Comparison of ENCODE assay signal across 7 cellular contexts in the genomic region with DNA sequence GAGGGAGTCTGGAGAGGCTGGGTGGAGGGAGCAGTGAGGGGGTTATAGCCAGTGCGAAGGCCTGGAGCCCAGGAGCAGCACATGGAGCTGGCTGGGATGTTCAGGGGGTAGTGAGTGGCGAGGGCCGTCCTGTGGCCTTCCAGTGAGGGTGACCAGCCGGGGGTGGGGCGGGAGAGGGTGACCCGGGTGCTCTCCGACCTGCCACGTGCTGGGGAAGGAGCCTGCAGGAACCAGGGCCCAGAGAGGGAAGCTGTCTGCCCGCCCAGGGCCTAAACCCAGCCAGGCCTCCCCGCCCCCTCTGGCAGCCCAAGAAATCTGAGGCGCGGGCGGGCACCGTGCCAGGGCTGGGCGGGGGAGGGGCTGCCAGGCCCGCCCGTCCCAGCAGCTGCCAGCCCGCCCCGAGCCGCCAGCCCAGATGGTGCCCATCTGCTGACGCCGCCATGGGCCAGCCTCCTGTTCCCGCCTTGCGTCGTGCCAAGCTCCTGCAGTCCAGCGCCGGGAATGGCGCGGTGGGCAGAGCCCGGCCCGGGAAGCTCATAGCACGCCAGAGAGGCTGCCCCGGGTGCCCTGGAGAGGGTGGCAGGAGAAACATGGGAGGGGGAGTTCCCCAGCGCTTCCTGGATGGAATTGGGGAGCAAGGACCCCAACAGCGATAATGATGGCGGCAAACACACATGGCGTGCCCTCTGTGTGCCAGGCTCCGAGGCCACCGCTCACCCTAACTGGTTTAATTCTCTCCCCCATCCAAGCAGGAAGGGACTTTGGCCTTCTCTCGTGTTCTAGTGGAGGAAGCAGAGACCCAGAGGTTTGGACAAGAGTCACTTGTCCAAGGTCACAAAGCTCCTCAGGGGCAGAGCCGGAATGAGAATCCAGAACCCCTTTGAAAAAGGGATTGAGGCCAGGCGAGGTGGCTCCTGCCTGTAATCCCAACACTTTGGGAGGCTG. TPM values are rescaled to one million over a fixed set of nuclear protein-coding genes. Genes with fewer than 3 reads are reported as not detected.
DNase-seq lines count a peak whose midpoint lies in the region; ATAC-seq and TF ChIP-seq lines count a peak whose summit lies in the region.

No MANE protein-coding gene starts in this region.

- CTCF ChIA-PET in activated CD8-positive, alpha-beta memory T cell treated with anti-CD3 and anti-CD28 coated beads, Interleukin-2, amount 10 ng/mL, durations not matched to agents 7 days and 5 days (lab: Charles Lee) = no interaction called here

- H3K27ac ChIP-seq in caudate nucleus (ENCODE audit: low read depth, low read length) (peak overlapping the region; percentile 84), uterus (peak overlapping the region; percentile 97 to 99)

- H3K27ac Mint-ChIP-seq in activated naive CD8-positive, alpha-beta T cell treated with anti-CD3 and anti-CD28 coated beads, Interleukin-2, amount 50 U/mL, for 24 hours = no peak overlapping the region
- H3K27ac Mint-ChIP-seq in activated CD8-positive, alpha-beta memory T cell treated with anti-CD3 and anti-CD28 coated beads, Interleukin-2, amount 10 ng/mL, durations not matched to agents 7 days and 5 days = no peak overlapping the region

- no peak overlapping the region for H3K4me3 ChIP-seq in lower leg skin (ENCODE audit: low read depth, poor library complexity, severe bottlenecking)
- no peak overlapping the region for H3K4me3 ChIP-seq in uterus

- H3K27me3 ChIP-seq in uterus = no peaks in the 10 kb centered on the region

- H3K4me3 Mint-ChIP-seq in activated naive CD8-positive, alpha-beta T cell treated with anti-CD3 and anti-CD28 coated beads, Interleukin-2, amount 50 U/mL, for 24 hours = no peak overlapping the region
- no peak overlapping the region for H3K4me3 Mint-ChIP-seq in activated CD8-positive, alpha-beta memory T cell treated with anti-CD3 and anti-CD28 coated beads, Interleukin-2, amount 10 ng/mL, durations not matched to agents 7 days and 5 days

- peaks cover 12 to 53% of the 10 kb centered on the region in 2 donors for H3K4me1 ChIP-seq in uterus

- no peak for ATAC-seq in activated naive CD8-positive, alpha-beta T cell treated with anti-CD3 and anti-CD28 coated beads, Interleukin-2, amount 50 U/mL, for 24 hours
- no peak for ATAC-seq in activated CD8-positive, alpha-beta memory T cell treated with anti-CD3 and anti-CD28 coated beads, Interleukin-2, amount 10 ng/mL, durations not matched to agents 7 days and 5 days

- peaks cover 5% of the 10 kb centered on the region for H3K4me1 Mint-ChIP-seq in activated naive CD8-positive, alpha-beta T cell treated with anti-CD3 and anti-CD28 coated beads, Interleukin-2, amount 50 U/mL, for 24 hours
- peaks cover 7% of the 10 kb centered on the region for H3K4me1 Mint-ChIP-seq in activated CD8-positive, alpha-beta memory T cell treated with anti-CD3 and anti-CD28 coated beads, Interleukin-2, amount 10 ng/mL, durations not matched to agents 7 days and 5 days

- DNase-seq in NCI-H1436 treated with DMSO at 0.1 percent for 48 hours (lab: John Stamatoyannopoulos, UW) = peak; percentile 53
- DNase-seq in caudate nucleus (lab: John Stamatoyannopoulos, UW) = peak in 60 of 61 donors; percentile 15 to 94 (median 85)
- DNase-seq in lower leg skin (ENCODE audit: low spot score in 2 of 2) = peak; percentile 70 to 96
- peak; percentile 77 to 80 for DNase-seq in uterus
- DNase-seq in activated naive CD8-positive, alpha-beta T cell treated with anti-CD3 and anti-CD28 coated beads, Interleukin-2, amount 50 U/mL, for 24 hours = no peak
- no peak for DNase-seq in NOMO-1 treated with dmso at 0.1 percent for 144 hours (lab: John Stamatoyannopoulos, UW; ENCODE audit: unreplicated experiment)
- DNase-seq in activated CD8-positive, alpha-beta memory T cell treated with anti-CD3 and anti-CD28 coated beads, Interleukin-2, amount 10 ng/mL, durations not matched to agents 7 days and 5 days = no peak

- no peaks in the 10 kb centered on the region for H3K9me3 ChIP-seq in uterus

- no peaks in the 10 kb centered on the region for H3K36me3 Mint-ChIP-seq in activated naive CD8-positive, alpha-beta T cell treated with anti-CD3 and anti-CD28 coated beads, Interleukin-2, amount 50 U/mL, for 24 hours (ENCODE audit: low read depth)
- no peaks in the 10 kb centered on the region for H3K36me3 Mint-ChIP-seq in activated CD8-positive, alpha-beta memory T cell treated with anti-CD3 and anti-CD28 coated beads, Interleukin-2, amount 10 ng/mL, durations not matched to agents 7 days and 5 days

- TF ChIP-seq POLR2A in lower leg skin (IDR thresholded peaks at IDR 0.05) = no peak
- TF ChIP-seq POLR2A in uterus (IDR thresholded peaks at IDR 0.05) = peak in 1 of 2 donors; percentile 31

- TF ChIP-seq CTCF in lower leg skin (IDR thresholded peaks at IDR 0.05) = no peak
- peak in 1 of 4 experiments; percentile 5 for TF ChIP-seq CTCF in uterus (IDR thresholded peaks at IDR 0.05)

- intact Hi-C loops in lower leg skin (cut with DNase I; ENCODE audit: low total_unique reads) = no loop called here
- intact Hi-C loops in uterus (cut with DNase I; ENCODE audit: low total_unique reads) = no loop called here

- no peaks in the 10 kb centered on the region for H3K36me3 ChIP-seq in uterus

- 29% methylated on average over 18 to 41 of the region's 42 CpGs for WGBS in lower leg skin, 2 donors

- no peaks in the 10 kb centered on the region for H3K9me3 Mint-ChIP-seq in activated naive CD8-positive, alpha-beta T cell treated with anti-CD3 and anti-CD28 coated beads, Interleukin-2, amount 50 U/mL, for 24 hours
- no peaks in the 10 kb centered on the region for H3K9me3 Mint-ChIP-seq in activated CD8-positive, alpha-beta memory T cell treated with anti-CD3 and anti-CD28 coated beads, Interleukin-2, amount 10 ng/mL, durations not matched to agents 7 days and 5 days (ENCODE audit: low read depth)

- no peaks in the 10 kb centered on the region for H3K27me3 Mint-ChIP-seq in activated naive CD8-positive, alpha-beta T cell treated with anti-CD3 and anti-CD28 coated beads, Interleukin-2, amount 50 U/mL, for 24 hours
- H3K27me3 Mint-ChIP-seq in activated CD8-positive, alpha-beta memory T cell treated with anti-CD3 and anti-CD28 coated beads, Interleukin-2, amount 10 ng/mL, durations not matched to agents 7 days and 5 days = no peaks in the 10 kb centered on the region

RNA-seq across cellular contexts. Expression of a gene that starts 21.5 kb away (rescaled TPM):
- total RNA-seq in lower leg skin (100 to 1,000 TPM; 102 to 236 (median 158) TPM), uterus (100 to 1,000 TPM in 2 of 4 donors, 10 to 100 TPM in 2; 18.5 to 361 (median 82.9) TPM)
- 10 to 100 TPM; 14.0 to 15.1 TPM for total RNA-seq in activated CD8-positive, alpha-beta memory T cell treated with anti-CD3 and anti-CD28 coated beads, Interleukin-2, amount 10 ng/mL, durations not matched to agents 7 days and 5 days

Comparison
In these comparisons a context has a peak if more than half of its experiments do, and no peak if none do; other contexts are left out.
1. DNase-seq: peak in NCI-H1436 treated with DMSO at 0.1 percent for 48 hours (single experiment), caudate nucleus (60 of 61), lower leg skin (2 of 2) and uterus (2 of 2); none in activated naive CD8-positive, alpha-beta T cell treated with anti-CD3 and anti-CD28 coated beads, Interleukin-2, amount 50 U/mL, for 24 hours (single experiment), NOMO-1 treated with dmso at 0.1 percent for 144 hours (single experiment) and activated CD8-positive, alpha-beta memory T cell treated with anti-CD3 and anti-CD28 coated beads, Interleukin-2, amount 10 ng/mL, durations not matched to agents 7 days and 5 days (single experiment).